ENCODE assay signal across 8 cellular contexts in genomic region chr11:65855927-65856363, GRCh38. TPM values are rescaled to one million over a fixed set of nuclear protein-coding genes. Genes with fewer than 3 reads are reported as not detected.
A peak's percentile ranks its signal among the peaks of the same experiment; 100 is the strongest.
DNase-seq lines count a peak whose midpoint lies in the region; ATAC-seq and FAIRE-seq lines count a peak whose summit lies in the region.

No MANE protein-coding gene starts in this region.

- peaks cover 35% of the 10 kb centered on the region for H3K36me3 ChIP-seq in iPS-18a (ENCODE audit: control insufficient read depth, low read depth, low read length)

- H3K27ac Mint-ChIP-seq in activated CD4-positive, alpha-beta T cell treated with anti-CD3 and anti-CD28 coated beads, Interleukin-2, amount 10 ng/mL, durations not matched to agents 24 days and 14 days, result peak overlapping the region; percentile 81
- H3K27ac Mint-ChIP-seq in activated CD8-positive, alpha-beta T cell treated with anti-CD3 and anti-CD28 coated beads, Interleukin-2, amount 10 ng/mL, durations not matched to agents 7 days and 5 days, result peak overlapping the region; percentile 87
- H3K27ac Mint-ChIP-seq in stimulated activated naive B cell treated with anti-CD40 and anti-IgM and Interleukin-4, amounts not matched to agents 10 μg/mL and 1 μg/mL and 100 μg/mL, for 72 hours, result peak overlapping the region; percentile 95

- peak overlapping the region; percentile 94 for H3K4me3 Mint-ChIP-seq in activated CD4-positive, alpha-beta T cell treated with anti-CD3 and anti-CD28 coated beads, Interleukin-2, amount 10 ng/mL, durations not matched to agents 24 days and 14 days
- peak overlapping the region; percentile 95 for H3K4me3 Mint-ChIP-seq in activated CD8-positive, alpha-beta T cell treated with anti-CD3 and anti-CD28 coated beads, Interleukin-2, amount 10 ng/mL, durations not matched to agents 7 days and 5 days
- peak overlapping the region; percentile 91 to 97 for H3K4me3 Mint-ChIP-seq in stimulated activated naive B cell treated with anti-CD40 and anti-IgM and Interleukin-4, amounts not matched to agents 10 μg/mL and 1 μg/mL and 100 μg/mL, for 72 hours

- FAIRE-seq in GM19239 (lab: Jason Lieb, UNC), result no peak

- no peak overlapping the region for H3K27ac ChIP-seq in iPS-18a (ENCODE audit: low read length)

- H3K4me3 ChIP-seq in iPS-18a (ENCODE audit: low read length), result peak overlapping the region; percentile 96

- peaks cover 38% of the 10 kb centered on the region for H3K4me1 Mint-ChIP-seq in activated CD4-positive, alpha-beta T cell treated with anti-CD3 and anti-CD28 coated beads, Interleukin-2, amount 10 ng/mL, durations not matched to agents 24 days and 14 days
- peaks cover 50% of the 10 kb centered on the region for H3K4me1 Mint-ChIP-seq in activated CD8-positive, alpha-beta T cell treated with anti-CD3 and anti-CD28 coated beads, Interleukin-2, amount 10 ng/mL, durations not matched to agents 7 days and 5 days (ENCODE audit: low read depth)
- peaks cover 35 to 64% of the 10 kb centered on the region in 2 donors for H3K4me1 Mint-ChIP-seq in stimulated activated naive B cell treated with anti-CD40 and anti-IgM and Interleukin-4, amounts not matched to agents 10 μg/mL and 1 μg/mL and 100 μg/mL, for 72 hours

- peaks cover 4% of the 10 kb centered on the region for H3K4me1 ChIP-seq in iPS-18a (ENCODE audit: control insufficient read depth, low read depth, low read length)

- peaks cover 62% of the 10 kb centered on the region for H3K36me3 Mint-ChIP-seq in activated CD4-positive, alpha-beta T cell treated with anti-CD3 and anti-CD28 coated beads, Interleukin-2, amount 10 ng/mL, durations not matched to agents 24 days and 14 days (ENCODE audit: low read depth)
- peaks cover 69% of the 10 kb centered on the region for H3K36me3 Mint-ChIP-seq in activated CD8-positive, alpha-beta T cell treated with anti-CD3 and anti-CD28 coated beads, Interleukin-2, amount 10 ng/mL, durations not matched to agents 7 days and 5 days (ENCODE audit: low read depth)
- peaks cover 56 to 67% of the 10 kb centered on the region in 2 donors for H3K36me3 Mint-ChIP-seq in stimulated activated naive B cell treated with anti-CD40 and anti-IgM and Interleukin-4, amounts not matched to agents 10 μg/mL and 1 μg/mL and 100 μg/mL, for 72 hours

- no peaks in the 10 kb centered on the region for H3K27me3 Mint-ChIP-seq in activated CD4-positive, alpha-beta T cell treated with anti-CD3 and anti-CD28 coated beads, Interleukin-2, amount 10 ng/mL, durations not matched to agents 24 days and 14 days
- H3K27me3 Mint-ChIP-seq in activated CD8-positive, alpha-beta T cell treated with anti-CD3 and anti-CD28 coated beads, Interleukin-2, amount 10 ng/mL, durations not matched to agents 7 days and 5 days (ENCODE audit: low read depth), result no peaks in the 10 kb centered on the region
- no peaks in the 10 kb centered on the region for H3K27me3 Mint-ChIP-seq in stimulated activated naive B cell treated with anti-CD40 and anti-IgM and Interleukin-4, amounts not matched to agents 10 μg/mL and 1 μg/mL and 100 μg/mL, for 72 hours

- no peaks in the 10 kb centered on the region for H3K9me3 Mint-ChIP-seq in activated CD4-positive, alpha-beta T cell treated with anti-CD3 and anti-CD28 coated beads, Interleukin-2, amount 10 ng/mL, durations not matched to agents 24 days and 14 days
- no peaks in the 10 kb centered on the region for H3K9me3 Mint-ChIP-seq in activated CD8-positive, alpha-beta T cell treated with anti-CD3 and anti-CD28 coated beads, Interleukin-2, amount 10 ng/mL, durations not matched to agents 7 days and 5 days (ENCODE audit: insufficient read depth)
- H3K9me3 Mint-ChIP-seq in stimulated activated naive B cell treated with anti-CD40 and anti-IgM and Interleukin-4, amounts not matched to agents 10 μg/mL and 1 μg/mL and 100 μg/mL, for 72 hours, result peaks cover 0 to 5% of the 10 kb centered on the region in 2 donors

- intact Hi-C loops in activated CD4-positive, alpha-beta T cell treated with anti-CD3 and anti-CD28 coated beads, Interleukin-2, amount 10 ng/mL, durations not matched to agents 24 days and 14 days (cut with micrococcal nuclease), result no loop called here

- H3K27me3 ChIP-seq in iPS-18a (ENCODE audit: control insufficient read depth, insufficient read depth, low read length), result no peaks in the 10 kb centered on the region

- peak overlapping the region; percentile 84 for H3K9ac ChIP-seq in iPS-18a (ENCODE audit: low read length)

- DNase-seq in activated CD4-positive, alpha-beta T cell treated with anti-CD3 and anti-CD28 coated beads, Interleukin-2, amount 10 ng/mL, durations not matched to agents 24 days and 14 days, result no peak
- no peak for DNase-seq in activated CD4-positive, alpha-beta T cell treated with anti-CD3 and anti-CD28 coated beads, Interleukin-2, amount 50 U/mL, for 1 hour
- no peak for DNase-seq in activated CD8-positive, alpha-beta T cell treated with anti-CD3 and anti-CD28 coated beads, Interleukin-2, amount 10 ng/mL, durations not matched to agents 7 days and 5 days
- DNase-seq in stimulated activated naive B cell treated with anti-CD40 and anti-IgM and Interleukin-4, amounts not matched to agents 10 μg/mL and 1 μg/mL and 100 μg/mL, for 72 hours, result no peak
- DNase-seq in glomerular visceral epithelial cell (ENCODE audit: extremely low spot score), result no peak
- no peak for DNase-seq in GM19239 (ENCODE audit: insufficient read length, low spot score)
- DNase-seq in cerebellar cortex (ENCODE audit: low spot score), result no peak

- CTCF ChIA-PET in activated CD8-positive, alpha-beta T cell treated with anti-CD3 and anti-CD28 coated beads, Interleukin-2, amount 10 ng/mL, durations not matched to agents 7 days and 5 days (lab: Charles Lee), result no interaction called here

- POLR2A ChIA-PET in activated CD8-positive, alpha-beta T cell treated with anti-CD3 and anti-CD28 coated beads, Interleukin-2, amount 10 ng/mL, durations not matched to agents 7 days and 5 days (lab: Charles Lee), result interaction anchor here (15.9 kb wide), 1 partner anchor 29 kb away, joined by 305 read pairs; the partner anchor contains the start of genes CCDC85B, CTSW and FIBP

- H3K9me3 ChIP-seq in iPS-18a (ENCODE audit: control insufficient read depth, low read depth, low read length), result no peaks in the 10 kb centered on the region

- no peak for ATAC-seq in activated CD8-positive, alpha-beta T cell treated with anti-CD3 and anti-CD28 coated beads, Interleukin-2, amount 10 ng/mL, durations not matched to agents 7 days and 5 days
- no peak for ATAC-seq in stimulated activated naive B cell treated with anti-CD40 and anti-IgM and Interleukin-4, amounts not matched to agents 10 μg/mL and 1 μg/mL and 100 μg/mL, for 72 hours (replicated peaks)

RNA-seq across cellular contexts. Expression of gene CFL1, which starts 2.0 kb away (rescaled TPM):
- total RNA-seq in activated CD4-positive, alpha-beta T cell treated with anti-CD3 and anti-CD28 coated beads, Interleukin-2, amount 10 ng/mL, durations not matched to agents 24 days and 14 days, result 1,047 and 1,065 TPM in 2 replicates
- 1,000 to 10,000 TPM; 2,110 to 2,145 TPM for total RNA-seq in activated CD8-positive, alpha-beta T cell treated with anti-CD3 and anti-CD28 coated beads, Interleukin-2, amount 10 ng/mL, durations not matched to agents 7 days and 5 days

RNA-seq across cellular contexts. Expression of gene MUS81, which starts 4.3 kb away (rescaled TPM):
- total RNA-seq in activated CD4-positive, alpha-beta T cell treated with anti-CD3 and anti-CD28 coated beads, Interleukin-2, amount 10 ng/mL, durations not matched to agents 24 days and 14 days, result 77.4 and 80.5 TPM in 2 replicates
- total RNA-seq in activated CD8-positive, alpha-beta T cell treated with anti-CD3 and anti-CD28 coated beads, Interleukin-2, amount 10 ng/mL, durations not matched to agents 7 days and 5 days, result 100 to 1,000 TPM; 106 to 111 TPM

RNA-seq across cellular contexts. Expression of gene EFEMP2, which starts 16.7 kb away (rescaled TPM):
- 8.4 and 9.1 TPM in 2 replicates for total RNA-seq in activated CD4-positive, alpha-beta T cell treated with anti-CD3 and anti-CD28 coated beads, Interleukin-2, amount 10 ng/mL, durations not matched to agents 24 days and 14 days
- 1 to 10 TPM; 4.8 to 5.0 TPM for total RNA-seq in activated CD8-positive, alpha-beta T cell treated with anti-CD3 and anti-CD28 coated beads, Interleukin-2, amount 10 ng/mL, durations not matched to agents 7 days and 5 days

RNA-seq across cellular contexts. Expression of gene SNX32, which starts 22.2 kb away (rescaled TPM):
- total RNA-seq in activated CD4-positive, alpha-beta T cell treated with anti-CD3 and anti-CD28 coated beads, Interleukin-2, amount 10 ng/mL, durations not matched to agents 24 days and 14 days, result 1.2 and 2.1 TPM in 2 replicates
- 1 to 10 TPM in 1 of 2 experiments, under 1 TPM in 1; 0.44 to 1.6 TPM for total RNA-seq in activated CD8-positive, alpha-beta T cell treated with anti-CD3 and anti-CD28 coated beads, Interleukin-2, amount 10 ng/mL, durations not matched to agents 7 days and 5 days

RNA-seq across cellular contexts. Expression of gene CTSW, which starts 23.7 kb away (rescaled TPM):
- total RNA-seq in activated CD4-positive, alpha-beta T cell treated with anti-CD3 and anti-CD28 coated beads, Interleukin-2, amount 10 ng/mL, durations not matched to agents 24 days and 14 days, result 4.9 and 7.5 TPM in 2 replicates
- 100 to 1,000 TPM; 381 to 413 TPM for total RNA-seq in activated CD8-positive, alpha-beta T cell treated with anti-CD3 and anti-CD28 coated beads, Interleukin-2, amount 10 ng/mL, durations not matched to agents 7 days and 5 days
